In the genomic region with DNA sequence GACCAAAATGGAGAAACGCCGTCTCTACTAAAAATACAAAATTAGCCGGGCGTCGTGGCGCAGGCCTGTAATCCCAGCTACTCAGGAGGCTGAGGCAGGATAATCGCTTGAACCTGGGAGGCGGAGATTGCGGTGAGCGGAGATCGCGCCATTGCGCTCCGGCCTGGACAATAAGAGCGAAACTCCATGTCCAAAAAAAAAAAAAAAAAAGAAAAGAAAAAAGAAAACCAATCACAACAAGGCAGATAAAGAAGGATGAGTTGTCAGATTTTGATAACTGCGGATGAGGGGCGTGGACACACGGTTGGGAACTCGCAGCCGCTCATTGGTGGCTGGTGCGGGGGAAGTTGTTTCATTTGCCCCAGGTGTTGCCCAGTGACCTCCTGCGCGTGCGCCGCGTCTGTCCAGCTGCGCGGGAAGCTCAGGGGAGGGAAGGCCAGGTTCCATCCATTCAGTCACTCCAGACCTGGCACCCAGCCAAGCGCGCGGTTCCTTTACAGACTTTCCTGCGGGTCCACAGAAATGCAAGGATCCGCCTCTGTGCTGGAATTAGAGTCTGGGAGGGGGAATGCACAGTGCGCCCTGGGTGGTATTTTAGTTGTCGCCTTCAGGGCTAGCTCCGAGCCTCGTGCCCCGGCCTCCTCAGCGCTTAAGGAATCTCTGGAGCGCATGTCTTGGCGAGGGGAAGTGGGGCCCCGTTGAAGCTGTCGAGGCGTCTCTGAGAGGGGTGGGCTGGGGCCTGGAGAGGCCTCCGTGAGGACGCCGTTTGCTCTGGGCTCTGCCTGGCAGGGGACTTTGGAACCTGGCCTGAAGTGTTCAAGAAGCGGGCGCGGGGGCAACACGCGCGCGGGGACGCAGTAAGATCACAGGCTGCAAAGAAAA, we compare ENCODE assay signal across 1 cellular context.
TF ChIP-seq lines count a peak whose summit lies in the region.

No MANE protein-coding gene starts in this region.

TF ChIP-seq in IMR-90, 13 proteins besides CTCF, POLR2A, EP300 and RAD21 (continued from another document):
- TF ChIP-seq, protein P1, sequence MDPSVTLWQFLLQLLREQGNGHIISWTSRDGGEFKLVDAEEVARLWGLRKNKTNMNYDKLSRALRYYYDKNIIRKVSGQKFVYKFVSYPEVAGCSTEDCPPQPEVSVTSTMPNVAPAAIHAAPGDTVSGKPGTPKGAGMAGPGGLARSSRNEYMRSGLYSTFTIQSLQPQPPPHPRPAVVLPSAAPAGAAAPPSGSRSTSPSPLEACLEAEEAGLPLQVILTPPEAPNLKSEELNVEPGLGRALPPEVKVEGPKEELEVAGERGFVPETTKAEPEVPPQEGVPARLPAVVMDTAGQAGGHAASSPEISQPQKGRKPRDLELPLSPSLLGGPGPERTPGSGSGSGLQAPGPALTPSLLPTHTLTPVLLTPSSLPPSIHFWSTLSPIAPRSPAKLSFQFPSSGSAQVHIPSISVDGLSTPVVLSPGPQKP (IDR thresholded peaks at IDR 0.05; ENCODE audit: borderline replicate concordance, low read depth, low read length): no peak
- TF ChIP-seq NFE2L2 (IDR thresholded peaks at IDR 0.05; ENCODE audit: low read depth, low read length): no peak
- TF ChIP-seq SMC3 (IDR thresholded peaks at IDR 0.05; ENCODE audit: low read depth, low read length): no peak
- no peak for TF ChIP-seq MAZ (IDR thresholded peaks at IDR 0.05; ENCODE audit: borderline replicate concordance, low read depth, low read length)
- no peak for TF ChIP-seq FOS (IDR thresholded peaks at IDR 0.05; ENCODE audit: low read depth, low read length)
- TF ChIP-seq CHD1 (IDR thresholded peaks at IDR 0.05; ENCODE audit: low read depth, low read length): no peak
- TF ChIP-seq MXI1 (IDR thresholded peaks at IDR 0.05; ENCODE audit: borderline replicate concordance, low read depth, low read length): no peak
- TF ChIP-seq, protein P2, sequence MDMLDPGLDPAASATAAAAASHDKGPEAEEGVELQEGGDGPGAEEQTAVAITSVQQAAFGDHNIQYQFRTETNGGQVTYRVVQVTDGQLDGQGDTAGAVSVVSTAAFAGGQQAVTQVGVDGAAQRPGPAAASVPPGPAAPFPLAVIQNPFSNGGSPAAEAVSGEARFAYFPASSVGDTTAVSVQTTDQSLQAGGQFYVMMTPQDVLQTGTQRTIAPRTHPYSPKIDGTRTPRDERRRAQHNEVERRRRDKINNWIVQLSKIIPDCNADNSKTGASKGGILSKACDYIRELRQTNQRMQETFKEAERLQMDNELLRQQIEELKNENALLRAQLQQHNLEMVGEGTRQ (IDR thresholded peaks at IDR 0.05; ENCODE audit: low read depth, low read length): no peak
- no peak for TF ChIP-seq MAFK (IDR thresholded peaks at IDR 0.05; ENCODE audit: low read depth, low read length)
- no peak for TF ChIP-seq RFX5 (IDR thresholded peaks at IDR 0.05; ENCODE audit: low read depth, low read length)
